Comparison of ENCODE assay signal across 9 cellular contexts in genomic region chr22:18056802-18057474, GRCh38. TPM values are rescaled to one million over a fixed set of nuclear protein-coding genes. Genes with fewer than 3 reads are reported as not detected.
DNase-seq lines count a peak whose midpoint lies in the region; ATAC-seq and TF ChIP-seq lines count a peak whose summit lies in the region.
"Had no signal": no experiment of that assay in that cellular context is flagged by ENCODE, and none has a peak within 500 bp of the region (broad histone marks: within the 10 kb centered on the region; RNA-seq: fewer than 3 reads in every experiment).

No MANE protein-coding gene starts in this region.

- H3K36me3 ChIP-seq in esophagus squamous epithelium = no peaks in the 10 kb centered on the region
- H3K36me3 ChIP-seq in thoracic aorta = no peaks in the 10 kb centered on the region

- H3K27me3 ChIP-seq in esophagus squamous epithelium (no peaks in the 10 kb centered on the region), thoracic aorta (replicated peaks; ENCODE audit: insufficient read depth) (no peaks in the 10 kb centered on the region)

- H3K27me3 Mint-ChIP-seq in immature natural killer cell (ENCODE audit: low read depth in 3 of 3) (peaks cover 2 to 5% (median 4%) of the 10 kb centered on the region in 3 donors), mesothelial cell of epicardium (ENCODE audit: low read depth) (no peaks in the 10 kb centered on the region)

- H3K4me1 Mint-ChIP-seq in immature natural killer cell (no peaks in the 10 kb centered on the region), mesothelial cell of epicardium (peaks cover 9% of the 10 kb centered on the region)

- no peak overlapping the region for H3K4me3 Mint-ChIP-seq in immature natural killer cell
- no peak overlapping the region for H3K4me3 Mint-ChIP-seq in mesothelial cell of epicardium

- H3K9me3 Mint-ChIP-seq in immature natural killer cell (no peaks in the 10 kb centered on the region), mesothelial cell of epicardium (no peaks in the 10 kb centered on the region)

- no peak overlapping the region for H3K27ac Mint-ChIP-seq in immature natural killer cell
- H3K27ac Mint-ChIP-seq in mesothelial cell of epicardium = no peak overlapping the region

- H3K4me1 ChIP-seq in esophagus squamous epithelium (peaks cover 14 to 36% (median 15%) of the 10 kb centered on the region in 3 donors), thoracic aorta (ENCODE audit: control insufficient read depth in 1 of 2, low read depth in 2 of 2) (peaks cover 19 to 45% of the 10 kb centered on the region in 2 donors)

- 74 to 80% methylated on average over 6 to 8 of the region's 10 CpGs for WGBS in esophagus squamous epithelium, 2 donors

- DNase-seq in esophagus squamous epithelium (lab: John Stamatoyannopoulos, UW) (no peak), thoracic aorta (ENCODE audit: low spot score) (no peak), NCI-H345 (lab: John Stamatoyannopoulos, UW) (no peak), immature natural killer cell (no peak), mesothelial cell of epicardium (ENCODE audit: low spot score in 2 of 2, unreplicated experiment in 2 of 2) (no peak)
- no peak for DNase-seq in activated T-cell treated with anti-CD3 and anti-CD28 coated beads, Interleukin-2, amount 50 U/mL, for 1 hour

- no peaks in the 10 kb centered on the region for H3K36me3 Mint-ChIP-seq in immature natural killer cell
- H3K36me3 Mint-ChIP-seq in mesothelial cell of epicardium = no peaks in the 10 kb centered on the region

- intact Hi-C loops in esophagus squamous epithelium (cut with DNase I) = no loop called here

- no peak for TF ChIP-seq CTCF in esophagus squamous epithelium (IDR thresholded peaks at IDR 0.05)
- no peak for TF ChIP-seq CTCF in thoracic aorta (IDR thresholded peaks at IDR 0.05)
- TF ChIP-seq CTCF in mesothelial cell of epicardium (IDR thresholded peaks at IDR 0.05; ENCODE audit: unreplicated experiment) = no peak

- TF ChIP-seq POLR2A in esophagus squamous epithelium (IDR thresholded peaks at IDR 0.05) = no peak

- ATAC-seq in GM19463 (IDR thresholded peaks at IDR 0.05; ENCODE audit: unreplicated experiment) = peak; percentile 62
- ATAC-seq in HG03342 (IDR thresholded peaks at IDR 0.05; ENCODE audit: unreplicated experiment) = peak; percentile 63
- no peak for ATAC-seq in thoracic aorta (ENCODE audit: insufficient number of reproducible peaks, low FRiP score, low read depth)

- H3K4me3 ChIP-seq in esophagus squamous epithelium (no peak overlapping the region), thoracic aorta (no peak overlapping the region)

- peak overlapping the region; percentile 36 to 87 (median 80) for H3K27ac ChIP-seq in esophagus squamous epithelium
- H3K27ac ChIP-seq in thoracic aorta = peak overlapping the region; percentile 86 to 87

- H3K9me3 ChIP-seq in esophagus squamous epithelium = no peaks in the 10 kb centered on the region
- no peaks in the 10 kb centered on the region for H3K9me3 ChIP-seq in thoracic aorta

RNA-seq across cellular contexts. Expression of gene PEX26, which starts 20.9 kb away (rescaled TPM):
- total RNA-seq in esophagus squamous epithelium (10 to 100 TPM; 17.2 to 32.3 (median 22.9) TPM), thoracic aorta (10 to 100 TPM; 39.1 to 46.0 TPM), mesothelial cell of epicardium (38.0 to 39.0 TPM (median 38.3 TPM) in 3 replicates)
- polyA plus RNA-seq in immature natural killer cell = 1 to 10 TPM in 2 of 3 donors, under 1 TPM in 1; 0.27 to 6.4 (median 5.1) TPM

RNA-seq across cellular contexts. Expression of gene MICAL3, which starts 32.6 kb away (rescaled TPM):
- total RNA-seq in esophagus squamous epithelium (10 to 100 TPM; 11.2 to 30.9 (median 15.9) TPM), thoracic aorta (10 to 100 TPM; 45.2 to 78.0 TPM), mesothelial cell of epicardium (94.2 to 103 TPM (median 95.0 TPM) in 3 replicates)
- 1 to 10 TPM in 2 of 3 donors, not detected in 1; 1.1 to 2.3 TPM for polyA plus RNA-seq in immature natural killer cell

RNA-seq across cellular contexts. Expression of gene TUBA8, which starts 53.7 kb away (rescaled TPM):
- 1 to 10 TPM in 1 of 4 donors, under 1 TPM in 1, not detected in 2; 0.57 to 2.1 TPM for total RNA-seq in esophagus squamous epithelium
- total RNA-seq in thoracic aorta = 1 to 10 TPM in 1 of 2 donors, under 1 TPM in 1; 0.41 to 2.2 TPM
- polyA plus RNA-seq in immature natural killer cell = 1 to 10 TPM in 2 of 3 donors, not detected in 1; 2.2 to 2.9 TPM
- total RNA-seq in mesothelial cell of epicardium = 2.4 to 2.9 TPM (median 2.5 TPM) in 3 replicates
- total RNA-seq: epithelial cell of proximal tubule had no signal
